ENCODE assay signal across 20 cellular contexts in genomic region chr9:101212661-101213060, GRCh38.
"Had no signal": no experiment of that assay in that cellular context is flagged by ENCODE, and none has a peak within 500 bp of the region (broad histone marks: within the 10 kb centered on the region; RNA-seq: fewer than 3 reads in every experiment).

No MANE protein-coding gene starts in this region.

- DNase-seq: KBM-7, NCI-H1092, NCI-H1105 treated with DMSO at 0.1 percent for 48 hours, NCI-H1417 treated with DMSO at 0.1 percent for 48 hours, NCI-H1694, NCI-H187 treated with DMSO at 0.1 percent for 48 hours, NCI-H2029 treated with DMSO at 0.1 percent for 48 hours, NCI-H2171, NCI-H226, NCI-H446, NCI-H510A, NCI-H524 treated with DMSO at 0.1 percent for 48 hours, NCI-H69, NCI-H774, SHP77, SK-N-SH, SW 1271, T-cell had no signal

- ATAC-seq: T-cell had no signal

- H3K4me2 ChIP-seq: SK-N-SH had no signal

- H3K9me2 ChIP-seq: SK-N-SH had no signal

- FAIRE-seq: RCC 7860 had no signal

- H3K27ac ChIP-seq: RWPE1 had no signal

- H3K9me3 ChIP-seq: SK-N-SH had no signal
